Comparison of ENCODE assay signal across 1 cellular context in the genomic region with DNA sequence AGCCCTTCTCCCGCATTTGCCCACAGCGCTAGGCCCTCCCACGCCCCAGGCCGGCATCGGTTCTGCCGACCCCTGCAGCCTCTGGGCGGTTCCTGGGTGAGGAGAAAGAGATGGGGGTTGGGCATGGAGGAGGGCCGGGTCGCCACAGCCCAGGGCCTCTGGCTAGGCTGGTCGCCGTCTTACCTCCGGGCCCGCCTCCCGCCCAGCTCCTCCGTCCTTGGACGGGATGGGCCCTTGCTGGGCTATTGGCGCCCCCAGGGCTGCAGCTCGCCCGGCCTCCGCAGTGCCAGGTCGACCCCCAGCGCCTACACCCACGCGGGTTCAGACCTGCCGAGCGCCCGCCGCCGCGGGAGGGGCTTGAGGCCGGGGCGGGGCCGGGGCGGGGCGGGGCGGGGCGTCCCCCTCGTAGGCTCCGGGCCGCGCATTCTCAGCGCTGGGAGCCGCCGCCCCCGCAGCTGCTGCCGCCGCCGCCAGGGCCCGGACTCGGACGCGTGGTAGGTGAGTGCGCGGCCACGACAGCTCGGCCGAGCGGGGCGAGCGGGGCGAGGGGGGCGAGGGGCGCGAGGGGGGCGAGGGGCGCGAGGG.
A peak's percentile ranks its signal among the peaks of the same experiment; 100 is the strongest.
TF ChIP-seq lines count a peak whose summit lies in the region.

CD151 (plus strand) TSS at position 424 of the 585 bp plus-strand sequence. CDS start 3,118 bp downstream, outside the sequence.

TF ChIP-seq in K562, 482 proteins besides CTCF, POLR2A, EP300 and RAD21 (continued from another document and continues in another):
- TF ChIP-seq NR1H2 (CRISPR knock-in tag; IDR thresholded peaks at IDR 0.05) (no peak), CBFB (CRISPR knock-in tag; IDR thresholded peaks at IDR 0.05) (no peak), ZNF3 (CRISPR knock-in tag; IDR thresholded peaks at IDR 0.05) (no peak), LCOR (CRISPR knock-in tag; IDR thresholded peaks at IDR 0.05) (0 out of 2 replicates have a peak, but pooled peaks have one; percentile 30), NR2C1 (IDR thresholded peaks at IDR 0.05) (no peak), NR2C1 (tag; IDR thresholded peaks at IDR 0.05) (no peak), ZFP91 (CRISPR knock-in tag; IDR thresholded peaks at IDR 0.05) (no peak), CSDE1 (IDR thresholded peaks at IDR 0.05) (no peak), ZNF740 (CRISPR knock-in tag; IDR thresholded peaks at IDR 0.05) (no peak), ZNF740 (tag; IDR thresholded peaks at IDR 0.05) (0 out of 4 replicates have a peak, but pooled peaks of 1 of the 2 experiments have one; percentile 17), FOS (IDR thresholded peaks at IDR 0.05; ENCODE audit: extremely low read depth, insufficient read length) (no peak), ZNF830 (CRISPR knock-in tag; IDR thresholded peaks at IDR 0.05) (no peak), HDAC1 (IDR thresholded peaks at IDR 0.05) (peak in 1 of 2 experiments; percentile 46; a peak in 2 of 4 replicates), ZNF609 (CRISPR knock-in tag; IDR thresholded peaks at IDR 0.05; ENCODE audit: borderline replicate concordance) (no peak), HNRNPLL (IDR thresholded peaks at IDR 0.05; ENCODE audit: low read depth, low read length, poor library complexity, severe bottlenecking) (no peak), RERE (CRISPR knock-in tag; IDR thresholded peaks at IDR 0.05; ENCODE audit: borderline replicate concordance) (no peak), IRF2 (CRISPR knock-in tag; IDR thresholded peaks at IDR 0.05) (no peak), MYBL2 (IDR thresholded peaks at IDR 0.05; ENCODE audit: low read depth) (no peak), MYBL2 (CRISPR knock-in tag; IDR thresholded peaks at IDR 0.05; ENCODE audit: borderline replicate concordance) (no peak), SRSF9 (IDR thresholded peaks at IDR 0.05; ENCODE audit: borderline replicate concordance, low read depth, low read length) (no peak), MTA3 (IDR thresholded peaks at IDR 0.05; ENCODE audit: borderline replicate concordance) (peak; percentile 55; the same call in 1 of the 2 replicates), TAF9B (IDR thresholded peaks at IDR 0.05; ENCODE audit: partially characterized antibody) (no peak), ZKSCAN3 (CRISPR knock-in tag; IDR thresholded peaks at IDR 0.05) (no peak), ELF4 (CRISPR knock-in tag; IDR thresholded peaks at IDR 0.05) (no peak), NFIC (IDR thresholded peaks at IDR 0.05) (no peak), KAT8 (IDR thresholded peaks at IDR 0.05; ENCODE audit: low read depth) (no peak), HEY1 (CRISPR knock-in tag; IDR thresholded peaks at IDR 0.05; ENCODE audit: borderline replicate concordance) (no peak), TRIM28 (IDR thresholded peaks at IDR 0.05) (no peak)
- TF ChIP-seq, protein P1, sequence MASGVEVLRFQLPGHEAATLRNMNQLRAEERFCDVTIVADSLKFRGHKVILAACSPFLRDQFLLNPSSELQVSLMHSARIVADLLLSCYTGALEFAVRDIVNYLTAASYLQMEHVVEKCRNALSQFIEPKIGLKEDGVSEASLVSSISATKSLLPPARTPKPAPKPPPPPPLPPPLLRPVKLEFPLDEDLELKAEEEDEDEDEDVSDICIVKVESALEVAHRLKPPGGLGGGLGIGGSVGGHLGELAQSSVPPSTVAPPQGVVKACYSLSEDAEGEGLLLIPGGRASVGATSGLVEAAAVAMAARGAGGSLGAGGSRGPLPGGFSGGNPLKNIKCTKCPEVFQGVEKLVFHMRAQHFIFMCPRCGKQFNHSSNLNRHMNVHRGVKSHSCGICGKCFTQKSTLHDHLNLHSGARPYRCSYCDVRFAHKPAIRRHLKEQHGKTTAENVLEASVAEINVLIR (CRISPR knock-in tag; IDR thresholded peaks at IDR 0.05) = no peak
- TF ChIP-seq, protein P2, sequence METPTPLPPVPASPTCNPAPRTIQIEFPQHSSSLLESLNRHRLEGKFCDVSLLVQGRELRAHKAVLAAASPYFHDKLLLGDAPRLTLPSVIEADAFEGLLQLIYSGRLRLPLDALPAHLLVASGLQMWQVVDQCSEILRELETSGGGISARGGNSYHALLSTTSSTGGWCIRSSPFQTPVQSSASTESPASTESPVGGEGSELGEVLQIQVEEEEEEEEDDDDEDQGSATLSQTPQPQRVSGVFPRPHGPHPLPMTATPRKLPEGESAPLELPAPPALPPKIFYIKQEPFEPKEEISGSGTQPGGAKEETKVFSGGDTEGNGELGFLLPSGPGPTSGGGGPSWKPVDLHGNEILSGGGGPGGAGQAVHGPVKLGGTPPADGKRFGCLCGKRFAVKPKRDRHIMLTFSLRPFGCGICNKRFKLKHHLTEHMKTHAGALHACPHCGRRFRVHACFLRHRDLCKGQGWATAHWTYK (CRISPR knock-in tag; IDR thresholded peaks at IDR 0.05) = no peak
- TF ChIP-seq, protein P3, sequence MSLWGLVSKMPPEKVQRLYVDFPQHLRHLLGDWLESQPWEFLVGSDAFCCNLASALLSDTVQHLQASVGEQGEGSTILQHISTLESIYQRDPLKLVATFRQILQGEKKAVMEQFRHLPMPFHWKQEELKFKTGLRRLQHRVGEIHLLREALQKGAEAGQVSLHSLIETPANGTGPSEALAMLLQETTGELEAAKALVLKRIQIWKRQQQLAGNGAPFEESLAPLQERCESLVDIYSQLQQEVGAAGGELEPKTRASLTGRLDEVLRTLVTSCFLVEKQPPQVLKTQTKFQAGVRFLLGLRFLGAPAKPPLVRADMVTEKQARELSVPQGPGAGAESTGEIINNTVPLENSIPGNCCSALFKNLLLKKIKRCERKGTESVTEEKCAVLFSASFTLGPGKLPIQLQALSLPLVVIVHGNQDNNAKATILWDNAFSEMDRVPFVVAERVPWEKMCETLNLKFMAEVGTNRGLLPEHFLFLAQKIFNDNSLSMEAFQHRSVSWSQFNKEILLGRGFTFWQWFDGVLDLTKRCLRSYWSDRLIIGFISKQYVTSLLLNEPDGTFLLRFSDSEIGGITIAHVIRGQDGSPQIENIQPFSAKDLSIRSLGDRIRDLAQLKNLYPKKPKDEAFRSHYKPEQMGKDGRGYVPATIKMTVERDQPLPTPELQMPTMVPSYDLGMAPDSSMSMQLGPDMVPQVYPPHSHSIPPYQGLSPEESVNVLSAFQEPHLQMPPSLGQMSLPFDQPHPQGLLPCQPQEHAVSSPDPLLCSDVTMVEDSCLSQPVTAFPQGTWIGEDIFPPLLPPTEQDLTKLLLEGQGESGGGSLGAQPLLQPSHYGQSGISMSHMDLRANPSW (CRISPR knock-in tag; IDR thresholded peaks at IDR 0.05) = no peak
- TF ChIP-seq, protein P4, sequence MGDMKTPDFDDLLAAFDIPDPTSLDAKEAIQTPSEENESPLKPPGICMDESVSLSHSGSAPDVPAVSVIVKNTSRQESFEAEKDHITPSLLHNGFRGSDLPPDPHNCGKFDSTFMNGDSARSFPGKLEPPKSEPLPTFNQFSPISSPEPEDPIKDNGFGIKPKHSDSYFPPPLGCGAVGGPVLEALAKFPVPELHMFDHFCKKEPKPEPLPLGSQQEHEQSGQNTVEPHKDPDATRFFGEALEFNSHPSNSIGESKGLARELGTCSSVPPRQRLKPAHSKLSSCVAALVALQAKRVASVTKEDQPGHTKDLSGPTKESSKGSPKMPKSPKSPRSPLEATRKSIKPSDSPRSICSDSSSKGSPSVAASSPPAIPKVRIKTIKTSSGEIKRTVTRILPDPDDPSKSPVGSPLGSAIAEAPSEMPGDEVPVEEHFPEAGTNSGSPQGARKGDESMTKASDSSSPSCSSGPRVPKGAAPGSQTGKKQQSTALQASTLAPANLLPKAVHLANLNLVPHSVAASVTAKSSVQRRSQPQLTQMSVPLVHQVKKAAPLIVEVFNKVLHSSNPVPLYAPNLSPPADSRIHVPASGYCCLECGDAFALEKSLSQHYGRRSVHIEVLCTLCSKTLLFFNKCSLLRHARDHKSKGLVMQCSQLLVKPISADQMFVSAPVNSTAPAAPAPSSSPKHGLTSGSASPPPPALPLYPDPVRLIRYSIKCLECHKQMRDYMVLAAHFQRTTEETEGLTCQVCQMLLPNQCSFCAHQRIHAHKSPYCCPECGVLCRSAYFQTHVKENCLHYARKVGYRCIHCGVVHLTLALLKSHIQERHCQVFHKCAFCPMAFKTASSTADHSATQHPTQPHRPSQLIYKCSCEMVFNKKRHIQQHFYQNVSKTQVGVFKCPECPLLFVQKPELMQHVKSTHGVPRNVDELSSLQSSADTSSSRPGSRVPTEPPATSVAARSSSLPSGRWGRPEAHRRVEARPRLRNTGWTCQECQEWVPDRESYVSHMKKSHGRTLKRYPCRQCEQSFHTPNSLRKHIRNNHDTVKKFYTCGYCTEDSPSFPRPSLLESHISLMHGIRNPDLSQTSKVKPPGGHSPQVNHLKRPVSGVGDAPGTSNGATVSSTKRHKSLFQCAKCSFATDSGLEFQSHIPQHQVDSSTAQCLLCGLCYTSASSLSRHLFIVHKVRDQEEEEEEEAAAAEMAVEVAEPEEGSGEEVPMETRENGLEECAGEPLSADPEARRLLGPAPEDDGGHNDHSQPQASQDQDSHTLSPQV (IDR thresholded peaks at IDR 0.05) = peak; percentile 8; the same call in 1 of the 2 replicates
